ENCODE assay signal across 21 cellular contexts in the genomic region with DNA sequence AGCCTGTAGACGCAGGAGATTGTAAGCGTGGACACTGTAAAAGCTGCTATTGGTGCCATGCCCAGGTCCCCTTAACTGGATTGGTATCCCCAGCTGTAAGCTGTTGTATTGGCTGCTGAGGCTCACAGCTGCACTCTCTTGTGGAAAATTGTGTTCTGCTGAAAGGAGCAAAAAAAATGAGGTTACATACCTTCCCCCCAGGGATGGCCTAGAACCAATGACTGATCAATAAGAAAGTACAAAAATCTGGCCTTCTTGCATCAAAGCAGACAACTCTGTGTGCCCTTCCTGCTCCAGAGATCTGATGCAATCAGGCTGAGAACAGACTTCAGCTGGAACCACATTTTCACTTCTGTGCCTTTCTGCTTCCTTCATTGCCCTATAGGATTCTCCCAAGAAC.
A peak's percentile ranks its signal among the peaks of the same experiment; 100 is the strongest.
DNase-seq lines count a peak whose midpoint lies in the region; ATAC-seq and TF ChIP-seq lines count a peak whose summit lies in the region.
"Had no signal": no experiment of that assay in that cellular context is flagged by ENCODE, and none has a peak within 500 bp of the region (broad histone marks: within the 10 kb centered on the region; RNA-seq: fewer than 3 reads in every experiment).

No MANE protein-coding gene starts in this region.

- no peak for TF ChIP-seq POLR2A in esophagus muscularis mucosa (IDR thresholded peaks at IDR 0.05; ENCODE audit: low read depth)
- TF ChIP-seq POLR2A in right lobe of liver (IDR thresholded peaks at IDR 0.05), result peak; percentile 31

- H3K9me3 Mint-ChIP-seq in activated T-cell treated with anti-CD3 and anti-CD28 coated beads, Interleukin-2, amount 50 U/mL, for 72 hours, result no peaks in the 10 kb centered on the region
- H3K9me3 Mint-ChIP-seq: CD4-positive, CD25-positive, alpha-beta regulatory T cell; HFFc6 had no signal

- ATAC-seq in right lobe of liver, result peak; percentile 40 to 72 (median 62)
- no peak for ATAC-seq in activated T-cell treated with anti-CD3 and anti-CD28 coated beads, Interleukin-2, amount 50 U/mL, for 72 hours (replicated peaks in 1 of 2)
- ATAC-seq: HCT116 had no signal

- H3K4me3 ChIP-seq in esophagus muscularis mucosa, result no peak overlapping the region
- H3K4me3 ChIP-seq in right lobe of liver, result peak overlapping the region in 2 of 3 donors; percentile 25 to 37

- peak; percentile 25 for DNase-seq in GM03348 (ENCODE audit: low spot score)
- DNase-seq in MV-4-11 (lab: John Stamatoyannopoulos, UW), result peak; percentile 29
- no peak for DNase-seq in esophagus muscularis mucosa (ENCODE audit: extremely low spot score)
- DNase-seq in right lobe of liver, result peak in 1 of 3 donors; percentile 70
- DNase-seq in DMS114 treated with DMSO at 0.1 percent for 48 hours (lab: John Stamatoyannopoulos, UW; ENCODE audit: unreplicated experiment), result no peak
- DNase-seq in stimulated activated CD4-positive, alpha-beta T cell treated with anti-CD3 and anti-CD28 coated beads, Interleukin-15, amount 100 ng/mL, for 24 hours, result no peak
- no peak for DNase-seq in activated T-cell treated with anti-CD3 and anti-CD28 coated beads, Interleukin-2, amount 50 U/mL, for 72 hours
- DNase-seq: BE2C; C1 segment of cervical spinal cord; Caco-2; CD4-positive, CD25-positive, alpha-beta regulatory T cell; DMS153; DMS79; GDM1; GOT3; H7; HFFc6; KBM-7 had no signal

- H3K9me3 ChIP-seq in esophagus muscularis mucosa (no peaks in the 10 kb centered on the region), right lobe of liver (no peaks in the 10 kb centered on the region)
- H3K9me3 ChIP-seq: BE2C, Caco-2 had no signal

- H3K4me1 Mint-ChIP-seq in activated T-cell treated with anti-CD3 and anti-CD28 coated beads, Interleukin-2, amount 50 U/mL, for 72 hours (ENCODE audit: low read depth), result no peaks in the 10 kb centered on the region
- H3K4me1 Mint-ChIP-seq: CD4-positive, CD25-positive, alpha-beta regulatory T cell had no signal

- H3K27ac ChIP-seq in esophagus muscularis mucosa (replicated peaks in 1 of 4), result peak overlapping the region; percentile 42 to 71 (median 61)
- H3K27ac ChIP-seq in right lobe of liver, result peak overlapping the region; percentile 33 to 90 (median 81)
- H3K27ac ChIP-seq: HL-60 had no signal

- H3K27me3 Mint-ChIP-seq in activated T-cell treated with anti-CD3 and anti-CD28 coated beads, Interleukin-2, amount 50 U/mL, for 72 hours (ENCODE audit: low read depth), result peaks cover 11% of the 10 kb centered on the region

- TF ChIP-seq CTCF in esophagus muscularis mucosa (IDR thresholded peaks at IDR 0.05) (no peak), right lobe of liver (IDR thresholded peaks at IDR 0.05) (no peak)

- 93% methylated on average over 2 of the region's 2 CpGs for WGBS in esophagus muscularis mucosa
- WGBS in right lobe of liver (ENCODE audit: insufficient coverage, low coverage, low lambda C conversion rate, missing lambda C conversion rate), result no CpG with 5 or more reads among the region's 2 CpGs

- H3K27me3 ChIP-seq in esophagus muscularis mucosa (no peaks in the 10 kb centered on the region), right lobe of liver (no peaks in the 10 kb centered on the region)
- H3K27me3 ChIP-seq: BE2C had no signal

- intact Hi-C loops in esophagus muscularis mucosa (cut with DNase I), result no loop called here
- intact Hi-C loops in right lobe of liver (cut with DNase I), result loop anchor here in 1 of 2 donors (10.0 kb wide), 1 partner anchor 50 kb away; no protein-coding TSS in a partner anchor

- H3K27ac Mint-ChIP-seq in activated T-cell treated with anti-CD3 and anti-CD28 coated beads, Interleukin-2, amount 50 U/mL, for 72 hours, result no peak overlapping the region
- H3K27ac Mint-ChIP-seq: CD4-positive, CD25-positive, alpha-beta regulatory T cell; HFFc6; IgD-negative memory B cell had no signal

- H3K4me1 ChIP-seq in esophagus muscularis mucosa (peaks cover 0 to 66% (median 51%) of the 10 kb centered on the region in 4 donors), right lobe of liver (peaks cover 0 to 57% (median 13%) of the 10 kb centered on the region in 4 donors)
- H3K4me1 ChIP-seq: BE2C had no signal

- H3K36me3 ChIP-seq in esophagus muscularis mucosa (no peaks in the 10 kb centered on the region), right lobe of liver (no peaks in the 10 kb centered on the region)
- H3K36me3 ChIP-seq: BE2C had no signal

- no peak for TF ChIP-seq EP300 in esophagus muscularis mucosa (IDR thresholded peaks at IDR 0.05)

- no peaks in the 10 kb centered on the region for H3K36me3 Mint-ChIP-seq in activated T-cell treated with anti-CD3 and anti-CD28 coated beads, Interleukin-2, amount 50 U/mL, for 72 hours (ENCODE audit: insufficient read depth in 2 of 2)
- H3K36me3 Mint-ChIP-seq: CD4-positive, CD25-positive, alpha-beta regulatory T cell; IgD-negative memory B cell had no signal

- no peak overlapping the region for H3K4me3 Mint-ChIP-seq in activated T-cell treated with anti-CD3 and anti-CD28 coated beads, Interleukin-2, amount 50 U/mL, for 72 hours
- H3K4me3 Mint-ChIP-seq: CD4-positive, CD25-positive, alpha-beta regulatory T cell; HFFc6; IgD-negative memory B cell had no signal

Comparison
In these comparisons a context has a peak if more than half of its experiments do, and no peak if none do; other contexts are left out.
1. DNase-seq: peak in GM03348 (single experiment) and MV-4-11 (single experiment); none in esophagus muscularis mucosa (single experiment), DMS114 treated with DMSO at 0.1 percent for 48 hours (single experiment), stimulated activated CD4-positive, alpha-beta T cell treated with anti-CD3 and anti-CD28 coated beads, Interleukin-15, amount 100 ng/mL, for 24 hours (single experiment) and activated T-cell treated with anti-CD3 and anti-CD28 coated beads, Interleukin-2, amount 50 U/mL, for 72 hours (0 of 2).
2. H3K4me3 ChIP-seq: peak in right lobe of liver (2 of 3); none in esophagus muscularis mucosa (0 of 4).
3. ATAC-seq: peak in right lobe of liver (4 of 4); none in activated T-cell treated with anti-CD3 and anti-CD28 coated beads, Interleukin-2, amount 50 U/mL, for 72 hours (0 of 2).